Comparison of ENCODE assay signal across 8 cellular contexts in the genomic region with DNA sequence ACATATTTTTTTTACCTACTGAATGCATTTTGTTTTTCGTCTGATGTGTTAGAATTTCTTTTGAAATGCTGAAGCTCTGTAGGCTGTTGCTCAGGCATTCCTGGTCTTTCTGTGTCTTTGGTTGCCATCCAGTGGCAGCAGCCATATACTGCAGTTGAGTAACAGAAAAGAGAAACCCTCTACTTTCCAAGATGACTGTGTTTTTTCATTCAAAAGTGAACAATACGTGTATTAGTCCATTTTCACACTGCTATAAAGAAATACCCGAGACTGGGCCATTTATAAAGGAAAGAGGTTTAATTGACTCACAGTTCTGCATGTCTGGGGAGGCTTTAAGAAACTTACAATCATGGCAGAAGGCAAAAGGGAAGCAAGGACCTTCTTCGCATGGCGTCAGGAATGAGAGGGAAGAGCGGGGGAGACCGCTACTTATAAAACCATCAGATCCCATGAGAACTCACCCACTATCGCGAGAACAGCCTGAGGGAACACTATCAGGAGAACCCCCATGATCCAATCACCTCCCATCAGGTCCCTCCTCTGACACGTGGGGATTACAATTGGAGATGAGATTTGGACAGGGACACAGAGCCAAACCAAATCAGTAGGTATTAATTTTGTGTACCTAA. TPM values are rescaled to one million over a fixed set of nuclear protein-coding genes. Genes with fewer than 3 reads are reported as not detected.
DNase-seq lines count a peak whose midpoint lies in the region; ATAC-seq, FAIRE-seq and TF ChIP-seq lines count a peak whose summit lies in the region.

No MANE protein-coding gene starts in this region.

- ATAC-seq in HG03565 (IDR thresholded peaks at IDR 0.05; ENCODE audit: unreplicated experiment), result peak; percentile 35
- ATAC-seq in activated CD8-positive, alpha-beta memory T cell treated with anti-CD3 and anti-CD28 coated beads, Interleukin-2, amount 10 ng/mL, durations not matched to agents 7 days and 5 days, result peak; percentile 42

- intact Hi-C loops in endothelial cell of umbilical vein (cut with micrococcal nuclease), result loop anchor here (1.0 kb wide), 4 partner anchors 245 to 526 kb away; partner anchors contain the start of genes NOP10 and NUTM1

- CTCF ChIA-PET in activated CD8-positive, alpha-beta memory T cell treated with anti-CD3 and anti-CD28 coated beads, Interleukin-2, amount 10 ng/mL, durations not matched to agents 7 days and 5 days (lab: Charles Lee), result interaction anchor here (0.6 to 1.6 kb wide), 18 partner anchors 9 to 486 kb away, joined by 3 to 12 read pairs (median 5); partner anchors contain the start of genes EMC7, GOLGA8A, KATNBL1 and LPCAT4
- CTCF ChIA-PET in endothelial cell of umbilical vein (lab: Charles Lee), result interaction anchor here (0.6 to 1.9 kb wide), 33 partner anchors 10 to 850 kb away, joined by 3 to 54 read pairs (median 4); partner anchors contain the start of genes GOLGA8A, KATNBL1, LPCAT4 and NOP10

- no peaks in the 10 kb centered on the region for H3K9me3 Mint-ChIP-seq in activated CD8-positive, alpha-beta memory T cell treated with anti-CD3 and anti-CD28 coated beads, Interleukin-2, amount 10 ng/mL, durations not matched to agents 7 days and 5 days (ENCODE audit: low read depth)

- dilution Hi-C loops in endothelial cell of umbilical vein (cut with MboI; ENCODE audit: extremely low pct_ligation_motif_present, low sequenced_read_pairs), result no loop called here

- FAIRE-seq in endothelial cell of umbilical vein (lab: Jason Lieb, UNC), result peak; percentile 79

- H3K4me3 Mint-ChIP-seq in activated CD8-positive, alpha-beta memory T cell treated with anti-CD3 and anti-CD28 coated beads, Interleukin-2, amount 10 ng/mL, durations not matched to agents 7 days and 5 days, result peak overlapping the region; percentile 77

- H3K27ac Mint-ChIP-seq in activated CD8-positive, alpha-beta memory T cell treated with anti-CD3 and anti-CD28 coated beads, Interleukin-2, amount 10 ng/mL, durations not matched to agents 7 days and 5 days, result peak overlapping the region; percentile 63

- no peaks in the 10 kb centered on the region for H3K36me3 Mint-ChIP-seq in activated CD8-positive, alpha-beta memory T cell treated with anti-CD3 and anti-CD28 coated beads, Interleukin-2, amount 10 ng/mL, durations not matched to agents 7 days and 5 days

- H3K9me3 ChIP-seq in endothelial cell of umbilical vein (replicated peaks; ENCODE audit: control insufficient read depth, insufficient read depth, low read length) (no peaks in the 10 kb centered on the region), subcutaneous abdominal adipose tissue (ENCODE audit: control insufficient read depth in 5 of 5, low read length in 5 of 5) (no peaks in the 10 kb centered on the region)

- no peaks in the 10 kb centered on the region for H3K27me3 ChIP-seq in endothelial cell of umbilical vein (ENCODE audit: control insufficient read depth in 2 of 2, insufficient read depth in 2 of 2, low read length in 2 of 2)
- peaks cover 0 to 4% (median 0%) of the 10 kb centered on the region in 5 donors for H3K27me3 ChIP-seq in subcutaneous abdominal adipose tissue (ENCODE audit: control insufficient read depth in 5 of 5, insufficient read depth in 4 of 5, low read length in 5 of 5)

- POLR2A ChIA-PET in endothelial cell of umbilical vein (lab: Charles Lee), result interaction anchor here (0.6 kb wide), 1 partner anchor 1614 kb away, joined by 5 read pairs; no protein-coding TSS in a partner anchor

- H3K4me1 ChIP-seq in endothelial cell of umbilical vein (ENCODE audit: control insufficient read depth, extremely low read depth, insufficient read depth, low read length) (peaks cover 5% of the 10 kb centered on the region), subcutaneous abdominal adipose tissue (ENCODE audit: control insufficient read depth in 5 of 5, insufficient read depth in 5 of 5, low read length in 5 of 5) (peaks cover 2 to 16% (median 15%) of the 10 kb centered on the region in 5 donors)

- H3K79me2 ChIP-seq in endothelial cell of umbilical vein (ENCODE audit: control insufficient read depth, insufficient read depth, low read length), result no peaks in the 10 kb centered on the region

- no peaks in the 10 kb centered on the region for H3K9me1 ChIP-seq in endothelial cell of umbilical vein (replicated peaks; ENCODE audit: control insufficient read depth, extremely low read depth, insufficient read depth, low read length)

- peak; percentile 56 for DNase-seq in NCI-H82 treated with DMSO at 0.1 percent for 48 hours (lab: John Stamatoyannopoulos, UW; ENCODE audit: unreplicated experiment)
- DNase-seq in activated CD8-positive, alpha-beta memory T cell treated with anti-CD3 and anti-CD28 coated beads, Interleukin-2, amount 10 ng/mL, durations not matched to agents 7 days and 5 days, result peak; percentile 80
- peak; percentile 74 for DNase-seq in endothelial cell of umbilical vein (ENCODE audit: low read depth, low spot score)
- peak; percentile 93 for DNase-seq in myocyte (ENCODE audit: low read depth)

- peak overlapping the region; percentile 11 for H2AFZ ChIP-seq in endothelial cell of umbilical vein (ENCODE audit: low read depth, low read length)

- TSS peak; percentile 95 for BruUV-seq in endothelial cell of umbilical vein (replicated peaks; lab: Mats Ljungman, UMichigan)

- peaks cover 24% of the 10 kb centered on the region for H3K27me3 Mint-ChIP-seq in activated CD8-positive, alpha-beta memory T cell treated with anti-CD3 and anti-CD28 coated beads, Interleukin-2, amount 10 ng/mL, durations not matched to agents 7 days and 5 days

- H3K4me3 ChIP-seq in endothelial cell of umbilical vein (replicated peaks in 1 of 3; ENCODE audit: insufficient read depth in 1 of 3, low read depth in 1 of 3, low read length in 3 of 3) (peak overlapping the region in 1 of 3 experiments; percentile 58), subcutaneous abdominal adipose tissue (ENCODE audit: low read depth in 1 of 5, low read length in 5 of 5) (peak overlapping the region in 4 of 5 donors; percentile 2 to 46 (median 42))

- peak; percentile 86 for TF ChIP-seq CTCF in 22Rv1 (IDR thresholded peaks at IDR 0.05)
- peak; percentile 81 for TF ChIP-seq CTCF in GM12873 (IDR thresholded peaks at IDR 0.05; ENCODE audit: insufficient read depth, low read depth, low read length, missing control alignments)
- TF ChIP-seq CTCF in endothelial cell of umbilical vein (IDR thresholded peaks at IDR 0.05; ENCODE audit: extremely low read depth in 1 of 2, insufficient read depth in 1 of 2, low read depth in 1 of 2, low read length in 2 of 2), result peak; percentile 64 to 74

- H3K4me1 Mint-ChIP-seq in activated CD8-positive, alpha-beta memory T cell treated with anti-CD3 and anti-CD28 coated beads, Interleukin-2, amount 10 ng/mL, durations not matched to agents 7 days and 5 days, result peaks cover 17% of the 10 kb centered on the region

- H3K27ac ChIP-seq in 22Rv1, result no peak overlapping the region
- H3K27ac ChIP-seq in endothelial cell of umbilical vein (ENCODE audit: insufficient read depth, low read depth, low read length), result no peak overlapping the region
- H3K27ac ChIP-seq in subcutaneous abdominal adipose tissue (ENCODE audit: low read depth, low read length), result no peak overlapping the region

- peak overlapping the region; percentile 64 for H3K4me2 ChIP-seq in endothelial cell of umbilical vein (ENCODE audit: insufficient read depth, low read length)

- H4K20me1 ChIP-seq in endothelial cell of umbilical vein (replicated peaks; ENCODE audit: control insufficient read depth, extremely low read depth, insufficient read depth, low read length), result no peaks in the 10 kb centered on the region

- H3K36me3 ChIP-seq in endothelial cell of umbilical vein (ENCODE audit: control insufficient read depth in 2 of 2, extremely low read depth in 1 of 2, insufficient read depth in 2 of 2, low read length in 2 of 2) (no peaks in the 10 kb centered on the region), subcutaneous abdominal adipose tissue (ENCODE audit: control insufficient read depth in 5 of 5, insufficient read depth in 5 of 5, low read length in 5 of 5) (no peaks in the 10 kb centered on the region)

- TF ChIP-seq POLR2A in endothelial cell of umbilical vein (IDR thresholded peaks at IDR 0.05; ENCODE audit: low read depth, low read length), result no peak

- H3K9ac ChIP-seq in endothelial cell of umbilical vein (replicated peaks; ENCODE audit: extremely low read depth, insufficient read depth, low read length) (no peak overlapping the region), subcutaneous abdominal adipose tissue (ENCODE audit: low read length in 5 of 5) (peak overlapping the region in 2 of 5 donors; percentile 12 to 16)

TF ChIP-seq in endothelial cell of umbilical vein, 7 proteins besides CTCF, POLR2A, EP300 and RAD21:
- TF ChIP-seq FOS (IDR thresholded peaks at IDR 0.05; ENCODE audit: borderline replicate concordance, insufficient read depth, low read length) (no peak), JUN (IDR thresholded peaks at IDR 0.05; ENCODE audit: borderline replicate concordance, insufficient read depth, insufficient read length, low read depth) (no peak), MYC (IDR thresholded peaks at IDR 0.05; ENCODE audit: low read depth, low read length) (no peak), POLR2AphosphoS5 (IDR thresholded peaks at IDR 0.05; ENCODE audit: insufficient read depth, low read depth, low read length) (no peak), MAX (IDR thresholded peaks at IDR 0.05; ENCODE audit: insufficient read depth, insufficient read length) (no peak), GATA2 (IDR thresholded peaks at IDR 0.05; ENCODE audit: insufficient read depth, insufficient read length, low read depth, low read length) (no peak), EZH2 (IDR thresholded peaks at IDR 0.05; ENCODE audit: borderline replicate concordance, low read depth, low read length, severe bottlenecking) (no peak)

RNA-seq across cellular contexts. Expression of gene GOLGA8B, which starts 4.7 kb away (rescaled TPM):
- total RNA-seq in activated CD8-positive, alpha-beta memory T cell treated with anti-CD3 and anti-CD28 coated beads, Interleukin-2, amount 10 ng/mL, durations not matched to agents 7 days and 5 days, result 100 to 1,000 TPM; 278 to 372 TPM
- total RNA-seq in endothelial cell of umbilical vein (36.0 and 45.0 TPM in 2 replicates), myocyte (87.8 and 106 TPM in 2 replicates)
- 22.1 and 30.9 TPM in 2 replicates for polyA plus RNA-seq in endothelial cell of umbilical vein
- polyA plus RNA-seq in endothelial cell of umbilical vein (2011; cell fraction: cytosol; rRNA removed), result 3.7 and 9.3 TPM in 2 replicates
- 399 and 417 TPM in 2 replicates for polyA plus RNA-seq in endothelial cell of umbilical vein (2011; cell fraction: nucleus; rRNA removed)
- 21.3 and 31.3 TPM in 2 replicates for polyA plus RNA-seq in endothelial cell of umbilical vein (2012)
- polyA minus RNA-seq in endothelial cell of umbilical vein, result 17.5 and 21.5 TPM in 2 replicates
- 9.1 TPM for polyA minus RNA-seq in endothelial cell of umbilical vein (2011; cell fraction: cytosol; rRNA and poly(A)+ RNA removed)
- 39.6 and 47.2 TPM in 2 replicates for polyA minus RNA-seq in endothelial cell of umbilical vein (2011; cell fraction: nucleus; rRNA and poly(A)+ RNA removed)
- polyA plus RNA-seq in myocyte (2012), result 48.4 TPM
